1 cellular context compared by ENCODE assay signal in the genomic region with DNA sequence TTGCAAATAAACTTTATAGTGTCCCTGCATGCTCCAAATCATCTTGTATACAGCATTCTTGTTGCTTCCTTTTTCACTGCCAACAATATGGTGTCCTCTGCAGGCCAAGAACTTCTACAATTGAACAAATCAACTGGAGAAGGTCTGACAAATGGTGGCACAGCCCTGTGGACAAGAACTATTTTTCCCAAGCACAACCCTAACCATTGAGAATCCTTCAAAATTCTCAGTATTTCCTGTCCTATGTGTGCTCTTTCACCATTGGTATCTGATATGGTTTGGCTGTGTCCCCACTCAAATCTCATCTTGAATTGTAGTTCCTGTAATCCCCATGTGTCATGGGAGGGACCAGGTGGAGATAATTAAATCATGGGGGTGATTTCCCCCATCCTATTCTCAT.
TF ChIP-seq lines count a peak whose summit lies in the region.

No MANE protein-coding gene starts in this region.

TF ChIP-seq in H1, 55 proteins besides CTCF, POLR2A, EP300 and RAD21:
- TF ChIP-seq CTBP2 (IDR thresholded peaks at IDR 0.05; ENCODE audit: borderline replicate concordance, insufficient read depth, insufficient read length, low read length) (no peak), CHD2 (IDR thresholded peaks at IDR 0.05; ENCODE audit: low read length) (no peak), ASH2L (IDR thresholded peaks at IDR 0.05; ENCODE audit: low read length) (no peak), KDM5A (IDR thresholded peaks at IDR 0.05; ENCODE audit: low read length) (no peak), HDAC6 (IDR thresholded peaks at IDR 0.05; ENCODE audit: low read depth, low read length) (no peak)
